In genomic region chr15:85464471-85464870, GRCh38 we compare ENCODE assay signal across 17 cellular contexts.
DNase-seq lines count a peak whose midpoint lies in the region; ATAC-seq and TF ChIP-seq lines count a peak whose summit lies in the region.
"Had no signal": no experiment of that assay in that cellular context is flagged by ENCODE, and none has a peak within 500 bp of the region (broad histone marks: within the 10 kb centered on the region; RNA-seq: fewer than 3 reads in every experiment).

No MANE protein-coding gene starts in this region.

- TF ChIP-seq CTCF in gastroesophageal sphincter (IDR thresholded peaks at IDR 0.05) (no peak), nephron progenitor cell (IDR thresholded peaks at IDR 0.05) (no peak)

- ATAC-seq in Right ventricle myocardium superior (ENCODE audit: poor library complexity): peak; percentile 44
- ATAC-seq in gastroesophageal sphincter: no peak
- no peak for ATAC-seq in HG03108 (IDR thresholded peaks at IDR 0.05; ENCODE audit: unreplicated experiment)

- H3K27me3 Mint-ChIP-seq in nephron progenitor cell (ENCODE audit: low read depth, poor library complexity): no peaks in the 10 kb centered on the region

- H3K27ac ChIP-seq in gastroesophageal sphincter: peak overlapping the region in 3 of 4 donors; percentile 25 to 60 (median 52)
- H3K27ac ChIP-seq: GM23248 had no signal

- peaks cover 0 to 62% (median 5%) of the 10 kb centered on the region in 3 donors for H3K4me1 ChIP-seq in gastroesophageal sphincter

- TF ChIP-seq POLR2A in gastroesophageal sphincter (IDR thresholded peaks at IDR 0.05): no peak

- H3K9me3 ChIP-seq in gastroesophageal sphincter: no peaks in the 10 kb centered on the region

- intact Hi-C loops in Right ventricle myocardium superior (cut with DNase I): no loop called here
- intact Hi-C loops in cardiac septum (cut with DNase I): no loop called here

- no peak overlapping the region for H3K4me3 Mint-ChIP-seq in nephron progenitor cell

- WGBS in gastroesophageal sphincter (ENCODE audit: low coverage in 1 of 2), 2 donors: 47 to 51% methylated on average over 3 of the region's 3 CpGs

- DNase-seq in Right ventricle myocardium superior: no peak
- no peak for DNase-seq in cardiac septum (ENCODE audit: low spot score)
- no peak for DNase-seq in nephron progenitor cell
- no peak for DNase-seq in ACHN
- DNase-seq in stimulated activated naive CD4-positive, alpha-beta T cell (lab: John Stamatoyannopoulos, UW): no peak
- DNase-seq: C1 segment of cervical spinal cord, DMS 273 treated with DMSO at 0.1 percent for 48 hours, GF-D8, GM23248, HCEC 1CT, NCI-H1105 treated with DMSO at 0.1 percent for 48 hours, NCI-H1694 treated with DMSO at 0.1 percent for 48 hours, NCI-H2107, NCI-H226, NCI-H524 treated with DMSO at 0.1 percent for 48 hours had no signal

- H3K9me3 Mint-ChIP-seq in nephron progenitor cell: peaks cover 17% of the 10 kb centered on the region

- H3K4me1 Mint-ChIP-seq in nephron progenitor cell: peaks cover 60% of the 10 kb centered on the region

- no peak for TF ChIP-seq EP300 in gastroesophageal sphincter (IDR thresholded peaks at IDR 0.05)

- no peak overlapping the region for H3K4me3 ChIP-seq in gastroesophageal sphincter
- H3K4me3 ChIP-seq: GM23248 had no signal

- H3K36me3 Mint-ChIP-seq in nephron progenitor cell (ENCODE audit: low read depth): peaks cover 32% of the 10 kb centered on the region

- in situ Hi-C loops in ACHN (cut with HindIII; ENCODE audit: low pct_ligation_motif_present, low pct_unique_long_range_greater_than_20kb, low sequenced_read_pairs): no loop called here

- H3K27ac Mint-ChIP-seq in nephron progenitor cell: peak overlapping the region; percentile 97

- H3K36me3 ChIP-seq in gastroesophageal sphincter: no peaks in the 10 kb centered on the region

- H3K27me3 ChIP-seq in gastroesophageal sphincter: no peaks in the 10 kb centered on the region
